Comparison of ENCODE assay signal across 8 cellular contexts in the genomic region with DNA sequence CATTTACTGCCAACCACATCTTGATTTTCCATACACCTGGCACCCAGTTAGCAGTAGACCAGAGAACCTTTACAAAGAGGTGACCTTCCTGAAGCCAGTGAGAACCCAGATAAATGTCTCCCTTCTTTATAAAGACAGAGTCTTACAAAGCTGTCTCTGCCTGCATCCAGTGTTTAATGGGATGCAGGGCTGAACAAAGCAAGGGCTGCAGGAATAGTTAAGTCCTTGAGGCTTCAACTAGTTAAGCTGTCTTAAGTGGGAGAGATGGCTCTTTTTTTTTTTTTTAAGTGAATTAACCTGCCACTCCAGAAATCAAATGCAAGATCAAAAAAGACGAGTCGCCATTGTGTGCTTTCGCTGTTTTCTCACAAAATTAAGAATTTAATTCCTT. TPM values are rescaled to one million over a fixed set of nuclear protein-coding genes. Genes with fewer than 3 reads are reported as not detected.
DNase-seq lines count a peak whose midpoint lies in the region; ATAC-seq, FAIRE-seq and TF ChIP-seq lines count a peak whose summit lies in the region.

No MANE protein-coding gene starts in this region.

- H3K4me3 ChIP-seq in GM12865 (ENCODE audit: low read depth, low read length) (peak overlapping the region; percentile 93), fibroblast of mammary gland (ENCODE audit: control insufficient read depth, low read depth, low read length) (peak overlapping the region; percentile 90), gastrocnemius medialis (peak overlapping the region; percentile 74 to 95 (median 82))

- H3K4me1 ChIP-seq in gastrocnemius medialis = peaks cover 54 to 64% of the 10 kb centered on the region in 2 donors

- CTCF ChIA-PET in T-cell (lab: Charles Lee) = interaction anchor here (0.7 to 10.6 kb wide), 8 partner anchors 18 to 345 kb away, joined by 3 to 254 read pairs (median 20); partner anchors contain the start of gene STRIP1 (in 1 of the 2)

- no peak overlapping the region for H3K27ac Mint-ChIP-seq in T-cell

- no peak for ATAC-seq in T-cell (replicated peaks in 1 of 4)
- ATAC-seq in gastrocnemius medialis = no peak
- ATAC-seq in left colon = no peak
- no peak for ATAC-seq in HG03025 (IDR thresholded peaks at IDR 0.05; ENCODE audit: low FRiP score, unreplicated experiment)

- no peaks in the 10 kb centered on the region for H3K9me3 Mint-ChIP-seq in T-cell

- peaks cover 5% of the 10 kb centered on the region for H3K36me3 Mint-ChIP-seq in T-cell

- no peaks in the 10 kb centered on the region for H3K27me3 ChIP-seq in gastrocnemius medialis

- FAIRE-seq in urothelium cell line (lab: Jason Lieb, UNC) = no peak

- H3K27ac ChIP-seq in gastrocnemius medialis = peak overlapping the region; percentile 92 to 99 (median 96)

- no peaks in the 10 kb centered on the region for H3K9me3 ChIP-seq in gastrocnemius medialis

- TF ChIP-seq POLR2A in gastrocnemius medialis (IDR thresholded peaks at IDR 0.05) = no peak

- POLR2A ChIA-PET in T-cell (lab: Charles Lee) = interaction anchor here in 1 of 2 donors (0.6 to 0.9 kb wide), 2 partner anchors 44 to 413 kb away, joined by 3 to 4 read pairs; no protein-coding TSS in a partner anchor

- TF ChIP-seq CTCF in GM12865 (IDR thresholded peaks at IDR 0.05; ENCODE audit: insufficient read depth, low read depth, low read length, missing control alignments) (no peak), fibroblast of mammary gland (conservative IDR thresholded peaks at IDR 0.05; ENCODE audit: control insufficient read depth, insufficient read depth, low read depth, low read length) (no peak), gastrocnemius medialis (IDR thresholded peaks at IDR 0.05 in 4 of 5, conservative IDR thresholded peaks at IDR 0.05 in 1 of 5) (no peak)

- H3K4me3 Mint-ChIP-seq in T-cell = peak overlapping the region; percentile 97 to 98 (median 98)

- DNase-seq in GM12865 (ENCODE audit: low read depth) (no peak), T-cell (no peak), fibroblast of mammary gland (ENCODE audit: low read depth) (no peak), gastrocnemius medialis (no peak), left colon (no peak), urothelium cell line (ENCODE audit: low spot score) (no peak)
- no peak for DNase-seq in activated effector memory CD4-positive, alpha-beta T cell treated with Interleukin-2 at 50 U/mL for 16 hours

- H3K27me3 Mint-ChIP-seq in T-cell = no peaks in the 10 kb centered on the region

- peaks cover 32 to 51% (median 47%) of the 10 kb centered on the region in 3 donors for H3K4me1 Mint-ChIP-seq in T-cell

- in situ Hi-C loops in gastrocnemius medialis (cut with MboI; ENCODE audit: low sequenced_read_pairs in 4 of 4) = loop anchor here (5.0 to 10.0 kb wide), 9 partner anchors 209 to 444 kb away; partner anchors contain the start of genes GNAI3 (in 2 of the 4) and GSTM2 (in 1 of the 4)

- intact Hi-C loops in gastrocnemius medialis (cut with DNase I; ENCODE audit: low total_unique reads) (no loop called here), left colon (cut with DNase I, micrococcal nuclease) (loop anchor here in 1 of 2 donors (10.0 kb wide), 1 partner anchor 441 kb away; the partner anchor contains the start of gene GNAI3)

- no peaks in the 10 kb centered on the region for H3K36me3 ChIP-seq in gastrocnemius medialis

RNA-seq across cellular contexts. Expression of gene AHCYL1, which starts 1.5 kb away (rescaled TPM):
- total RNA-seq in T-cell (10 to 100 TPM; 23.0 to 41.6 (median 38.9) TPM), gastrocnemius medialis (100 to 1,000 TPM in 1 of 4 donors, 10 to 100 TPM in 3; 42.3 to 109 (median 69.6) TPM), left colon (10 to 100 TPM; 90.7 to 95.1 TPM)

RNA-seq across cellular contexts. Expression of gene STRIP1, which starts 48.4 kb away (rescaled TPM):
- total RNA-seq in T-cell (10 to 100 TPM; 70.6 to 87.2 (median 73.3) TPM), gastrocnemius medialis (10 to 100 TPM; 17.9 to 31.4 (median 20.7) TPM), left colon (10 to 100 TPM; 34.0 to 38.2 TPM)
